In genomic region chr1:68162761-68163160, GRCh38 we compare ENCODE assay signal across 16 cellular contexts.
DNase-seq lines count a peak whose midpoint lies in the region; ATAC-seq, FAIRE-seq and TF ChIP-seq lines count a peak whose summit lies in the region.
"Had no signal": no experiment of that assay in that cellular context is flagged by ENCODE, and none has a peak within 500 bp of the region (broad histone marks: within the 10 kb centered on the region; RNA-seq: fewer than 3 reads in every experiment).

No MANE protein-coding gene starts in this region.

- no peak overlapping the region for H4K5ac ChIP-seq in mesendoderm (ENCODE audit: low read length)

- WGBS in mesendoderm (ENCODE audit: extremely low coverage, insufficient coverage, low lambda C conversion rate) = no CpG with 5 or more reads among the region's 16 CpGs

- DNase-seq in ELF-1 (ENCODE audit: low read depth, low spot score) = peak; percentile 37
- DNase-seq in Jurkat, Clone E6-1 (ENCODE audit: low read depth, low spot score) = peak; percentile 4
- DNase-seq in bronchial epithelial cell (ENCODE audit: low read depth) = no peak
- DNase-seq in mesendoderm = peak; percentile 29
- no peak for DNase-seq in natural killer cell treated with Interleukin-12 subunit alpha and Interleukin-12 subunit beta and Interleukin-15 and Interleukin-18, amount 100 ng/mL, for 72 hours (ENCODE audit: low spot score)
- no peak for DNase-seq in COR-L47 (lab: John Stamatoyannopoulos, UW)
- no peak for DNase-seq in NCI-H524 (lab: John Stamatoyannopoulos, UW)
- DNase-seq: activated B cell treated with CpG ODN at 0.5 μM for 24 hours; activated CD8-positive, alpha-beta memory T cell treated with anti-CD3 and anti-CD28 coated beads, Interleukin-2, amount 50 U/mL, for 4 hours; activated naive CD4-positive, alpha-beta T cell treated with anti-CD3 and anti-CD28 coated beads, Interleukin-2, amount 50 U/mL, for 16 hours; caudate nucleus; CD4-positive, CD25-positive, alpha-beta regulatory T cell; left colon; NCI-H1092; NCI-H226 had no signal

- no peaks in the 10 kb centered on the region for H3K27me3 ChIP-seq in bronchial epithelial cell (ENCODE audit: control insufficient read depth, insufficient read depth, low read length)
- H3K27me3 ChIP-seq in mesendoderm (ENCODE audit: insufficient read depth, low read length, poor library complexity) = no peaks in the 10 kb centered on the region

- no peak overlapping the region for H3K27ac ChIP-seq in mesendoderm (ENCODE audit: low read depth, low read length)

- no peak overlapping the region for H4K8ac ChIP-seq in mesendoderm (ENCODE audit: low read depth, low read length)

- H3K56ac ChIP-seq in mesendoderm (ENCODE audit: low read length) = no peak overlapping the region

- FAIRE-seq in bronchial epithelial cell (lab: Jason Lieb, UNC) = peak; percentile 88
- FAIRE-seq: GM19239 had no signal

- H3K4me2 ChIP-seq in mesendoderm (ENCODE audit: low read length) = no peak overlapping the region

- H3K36me3 Mint-ChIP-seq in natural killer cell treated with Interleukin-12 subunit alpha and Interleukin-12 subunit beta and Interleukin-15 and Interleukin-18, amount 100 ng/mL, for 72 hours = no peaks in the 10 kb centered on the region
- H3K36me3 Mint-ChIP-seq: CD4-positive, CD25-positive, alpha-beta regulatory T cell had no signal

- H2BK15ac ChIP-seq in mesendoderm (replicated peaks; ENCODE audit: low read depth) = no peak overlapping the region

- no peak overlapping the region for H3K4ac ChIP-seq in mesendoderm (ENCODE audit: low read depth, low read length)

- H3K36me3 ChIP-seq in bronchial epithelial cell (ENCODE audit: control insufficient read depth, insufficient read depth, low read length) = peaks cover 5% of the 10 kb centered on the region
- H3K36me3 ChIP-seq in mesendoderm (ENCODE audit: control insufficient read depth, insufficient read depth, low read length) = no peaks in the 10 kb centered on the region

- no peak overlapping the region for H3K27ac Mint-ChIP-seq in natural killer cell treated with Interleukin-12 subunit alpha and Interleukin-12 subunit beta and Interleukin-15 and Interleukin-18, amount 100 ng/mL, for 72 hours
- H3K27ac Mint-ChIP-seq: activated B cell treated with CpG ODN at 0.5 μM for 24 hours; CD4-positive, CD25-positive, alpha-beta regulatory T cell had no signal

- no peak overlapping the region for H2AK5ac ChIP-seq in mesendoderm (ENCODE audit: low read length)

- no peaks in the 10 kb centered on the region for H3K9me3 Mint-ChIP-seq in natural killer cell treated with Interleukin-12 subunit alpha and Interleukin-12 subunit beta and Interleukin-15 and Interleukin-18, amount 100 ng/mL, for 72 hours
- H3K9me3 Mint-ChIP-seq: CD4-positive, CD25-positive, alpha-beta regulatory T cell had no signal

- no peak overlapping the region for H3K18ac ChIP-seq in mesendoderm (ENCODE audit: low read length)

- H3K79me1 ChIP-seq in mesendoderm (ENCODE audit: low read length) = peaks cover 8% of the 10 kb centered on the region

- no peak overlapping the region for H3K9ac ChIP-seq in mesendoderm (ENCODE audit: low read length)

- H3K4me3 Mint-ChIP-seq in natural killer cell treated with Interleukin-12 subunit alpha and Interleukin-12 subunit beta and Interleukin-15 and Interleukin-18, amount 100 ng/mL, for 72 hours = no peak overlapping the region
- H3K4me3 Mint-ChIP-seq: activated B cell treated with CpG ODN at 0.5 μM for 24 hours; CD4-positive, CD25-positive, alpha-beta regulatory T cell had no signal

- peak; percentile 13 for TF ChIP-seq CTCF in bronchial epithelial cell (IDR thresholded peaks at IDR 0.05; ENCODE audit: insufficient read depth, low read length, severe bottlenecking)

- H3K4me1 ChIP-seq in mesendoderm (ENCODE audit: control insufficient read depth, low read depth, low read length) = no peaks in the 10 kb centered on the region

- no peaks in the 10 kb centered on the region for H3K79me2 ChIP-seq in mesendoderm (ENCODE audit: control insufficient read depth, insufficient read depth, low read length)

- H3K4me3 ChIP-seq in Jurkat, Clone E6-1 (ENCODE audit: low read length) = no peak overlapping the region
- no peak overlapping the region for H3K4me3 ChIP-seq in bronchial epithelial cell (ENCODE audit: low read depth, low read length)
- H3K4me3 ChIP-seq in mesendoderm (ENCODE audit: low read length) = no peak overlapping the region

- H3K23ac ChIP-seq in mesendoderm (ENCODE audit: low read length) = no peak overlapping the region

- H2BK5ac ChIP-seq in mesendoderm (ENCODE audit: low read length) = no peak overlapping the region

- H3K4me1 Mint-ChIP-seq in natural killer cell treated with Interleukin-12 subunit alpha and Interleukin-12 subunit beta and Interleukin-15 and Interleukin-18, amount 100 ng/mL, for 72 hours (ENCODE audit: low read depth in 2 of 2) = no peaks in the 10 kb centered on the region
- H3K4me1 Mint-ChIP-seq: CD4-positive, CD25-positive, alpha-beta regulatory T cell had no signal

- H3K27me3 Mint-ChIP-seq in natural killer cell treated with Interleukin-12 subunit alpha and Interleukin-12 subunit beta and Interleukin-15 and Interleukin-18, amount 100 ng/mL, for 72 hours = peaks cover 0 to 3% of the 10 kb centered on the region in 2 donors
- H3K27me3 Mint-ChIP-seq: CD4-positive, CD25-positive, alpha-beta regulatory T cell had no signal

- no peak overlapping the region for H2BK120ac ChIP-seq in mesendoderm (ENCODE audit: low read depth, low read length)

- no peak for ATAC-seq in natural killer cell treated with Interleukin-12 subunit alpha and Interleukin-12 subunit beta and Interleukin-15 and Interleukin-18, amount 100 ng/mL, for 72 hours
- ATAC-seq: left colon had no signal

Comparison
In these comparisons a context has a peak if more than half of its experiments do, and no peak if none do; other contexts are left out.
1. DNase-seq: peak in ELF-1 (single experiment), Jurkat, Clone E6-1 (single experiment) and mesendoderm (single experiment); none in bronchial epithelial cell (single experiment), natural killer cell treated with Interleukin-12 subunit alpha and Interleukin-12 subunit beta and Interleukin-15 and Interleukin-18, amount 100 ng/mL, for 72 hours (single experiment), COR-L47 (single experiment) and NCI-H524 (0 of 2).